ENCODE assay signal across 17 cellular contexts in genomic region chr10:95509281-95509680, GRCh38. TPM values are rescaled to one million over a fixed set of nuclear protein-coding genes. Genes with fewer than 3 reads are reported as not detected.
DNase-seq lines count a peak whose midpoint lies in the region; ATAC-seq, FAIRE-seq and TF ChIP-seq lines count a peak whose summit lies in the region.
"Had no signal": no experiment of that assay in that cellular context is flagged by ENCODE, and none has a peak within 500 bp of the region (broad histone marks: within the 10 kb centered on the region; RNA-seq: fewer than 3 reads in every experiment).

No MANE protein-coding gene starts in this region.

- H3K9ac ChIP-seq in astrocyte (ENCODE audit: low read length) (peak overlapping the region; percentile 29), HepG2 (ENCODE audit: insufficient read depth, low read depth, low read length) (0 out of 2 replicates have a peak overlapping the region, but pooled peaks have one; percentile 14), rectal smooth muscle tissue (ENCODE audit: low read length) (no peak overlapping the region)
- H3K9ac ChIP-seq: parathyroid adenoma had no signal

- H3K27ac ChIP-seq in astrocyte (ENCODE audit: low read depth, low read length) (peak overlapping the region; percentile 68), HepG2 (ENCODE audit: extremely low read length, insufficient read depth, low read length) (peak overlapping the region; percentile 19), rectal smooth muscle tissue (ENCODE audit: low read depth, low read length) (peak overlapping the region; percentile 90)

- in situ Hi-C loops in HepG2 (cut with HindIII; ENCODE audit: extremely low pct_ligation_motif_present, low pct_unique_long_range_greater_than_20kb), result no loop called here

- H3K9me3 Mint-ChIP-seq in astrocyte (ENCODE audit: unreplicated experiment), result no peaks in the 10 kb centered on the region
- H3K9me3 Mint-ChIP-seq in stimulated activated memory B cell treated with anti-CD40 and anti-IgM and Interleukin-4, amounts not matched to agents 10 μg/mL and 1 μg/mL and 100 μg/mL, for 72 hours, result no peaks in the 10 kb centered on the region
- no peaks in the 10 kb centered on the region for H3K9me3 Mint-ChIP-seq in naive thymus-derived CD8-positive, alpha-beta T cell
- no peaks in the 10 kb centered on the region for H3K9me3 Mint-ChIP-seq in stimulated activated naive B cell treated with anti-CD40 and anti-IgM and Interleukin-4, amounts not matched to agents 10 μg/mL and 1 μg/mL and 100 μg/mL, for 72 hours
- H3K9me3 Mint-ChIP-seq: activated naive CD4-positive, alpha-beta T cell treated with anti-CD3 and anti-CD28 coated beads, Interleukin-2, amount 50 U/mL, for 72 hours had no signal

- H4K20me1 ChIP-seq in astrocyte (ENCODE audit: insufficient read depth, low read length), result no peaks in the 10 kb centered on the region
- H4K20me1 ChIP-seq in HepG2 (ENCODE audit: insufficient read depth, low read length), result no peaks in the 10 kb centered on the region

- H3K4me2 ChIP-seq in astrocyte (ENCODE audit: low read length) (peak overlapping the region; percentile 67), HepG2 (ENCODE audit: low read depth, low read length) (peak overlapping the region; percentile 36)

- no peaks in the 10 kb centered on the region for H3K27me3 Mint-ChIP-seq in astrocyte (ENCODE audit: low read depth, unreplicated experiment)
- peaks cover 11% of the 10 kb centered on the region for H3K27me3 Mint-ChIP-seq in stimulated activated memory B cell treated with anti-CD40 and anti-IgM and Interleukin-4, amounts not matched to agents 10 μg/mL and 1 μg/mL and 100 μg/mL, for 72 hours
- peaks cover 4 to 27% (median 7%) of the 10 kb centered on the region in 5 donors for H3K27me3 Mint-ChIP-seq in naive thymus-derived CD8-positive, alpha-beta T cell
- H3K27me3 Mint-ChIP-seq in stimulated activated naive B cell treated with anti-CD40 and anti-IgM and Interleukin-4, amounts not matched to agents 10 μg/mL and 1 μg/mL and 100 μg/mL, for 72 hours, result peaks cover 5 to 14% of the 10 kb centered on the region in 2 donors

- H3K4me1 Mint-ChIP-seq in astrocyte (ENCODE audit: low read depth, unreplicated experiment), result peaks cover 21% of the 10 kb centered on the region
- H3K4me1 Mint-ChIP-seq in stimulated activated memory B cell treated with anti-CD40 and anti-IgM and Interleukin-4, amounts not matched to agents 10 μg/mL and 1 μg/mL and 100 μg/mL, for 72 hours, result peaks cover 4% of the 10 kb centered on the region
- no peaks in the 10 kb centered on the region for H3K4me1 Mint-ChIP-seq in naive thymus-derived CD8-positive, alpha-beta T cell
- peaks cover 0 to 3% of the 10 kb centered on the region in 2 donors for H3K4me1 Mint-ChIP-seq in stimulated activated naive B cell treated with anti-CD40 and anti-IgM and Interleukin-4, amounts not matched to agents 10 μg/mL and 1 μg/mL and 100 μg/mL, for 72 hours

- no peak for TF ChIP-seq POLR2A in HepG2 (IDR thresholded peaks at IDR 0.05; ENCODE audit: insufficient read depth in 1 of 2, low read depth in 2 of 2, low read length in 2 of 2)

- TF ChIP-seq EP300 in HepG2 (IDR thresholded peaks at IDR 0.05; ENCODE audit: low read depth in 2 of 2, low read length in 2 of 2) (no peak), HepG2 (CRISPR knock-in tag; IDR thresholded peaks at IDR 0.05; ENCODE audit: borderline replicate concordance) (no peak)

- FAIRE-seq in astrocyte (lab: Jason Lieb, UNC) (no peak), HepG2 (lab: Jason Lieb, UNC) (no peak)
- FAIRE-seq: H1 had no signal

- POLR2A ChIA-PET in HepG2 (lab: Yijun Ruan, JAX), result no interaction called here
- POLR2A ChIA-PET in naive thymus-derived CD8-positive, alpha-beta T cell (lab: Charles Lee), result no interaction called here

- H2AFZ ChIP-seq in astrocyte (ENCODE audit: low read depth, low read length) (peak overlapping the region; percentile 44), HepG2 (ENCODE audit: low read length) (no peak overlapping the region)
- H2AFZ ChIP-seq: parathyroid adenoma had no signal

- 88% methylated on average over 1 of the region's 1 CpG for WGBS in HepG2 (ENCODE audit: low lambda C conversion rate)

- no peak overlapping the region for H3K4me3 Mint-ChIP-seq in astrocyte (ENCODE audit: unreplicated experiment)
- H3K4me3 Mint-ChIP-seq in stimulated activated memory B cell treated with anti-CD40 and anti-IgM and Interleukin-4, amounts not matched to agents 10 μg/mL and 1 μg/mL and 100 μg/mL, for 72 hours, result no peak overlapping the region
- H3K4me3 Mint-ChIP-seq in naive thymus-derived CD8-positive, alpha-beta T cell, result no peak overlapping the region
- no peak overlapping the region for H3K4me3 Mint-ChIP-seq in stimulated activated naive B cell treated with anti-CD40 and anti-IgM and Interleukin-4, amounts not matched to agents 10 μg/mL and 1 μg/mL and 100 μg/mL, for 72 hours

- H3K4me3 ChIP-seq in astrocyte (ENCODE audit: insufficient read depth, low read depth, low read length), result no peak overlapping the region
- H3K4me3 ChIP-seq in HepG2 (replicated peaks in 1 of 3; ENCODE audit: insufficient read depth in 1 of 3, low read depth in 2 of 3, low read length in 3 of 3), result no peak overlapping the region
- H3K4me3 ChIP-seq in rectal smooth muscle tissue (ENCODE audit: low read length), result no peak overlapping the region

- no peak for TF ChIP-seq RAD21 in HepG2 (CRISPR knock-in tag; IDR thresholded peaks at IDR 0.05)

- H3K27me3 ChIP-seq in astrocyte (ENCODE audit: insufficient read depth, low read length) (no peaks in the 10 kb centered on the region), HepG2 (ENCODE audit: control insufficient read depth in 1 of 2, insufficient read depth in 2 of 2, low read length in 2 of 2) (no peaks in the 10 kb centered on the region), rectal smooth muscle tissue (ENCODE audit: control insufficient read depth, insufficient read depth, low read length) (no peaks in the 10 kb centered on the region)

- no peaks in the 10 kb centered on the region for H3K36me3 ChIP-seq in astrocyte (ENCODE audit: insufficient read depth, low read length)
- H3K36me3 ChIP-seq in HepG2 (replicated peaks in 1 of 2; ENCODE audit: control insufficient read depth in 1 of 2, insufficient read depth in 2 of 2, low read length in 2 of 2), result no peaks in the 10 kb centered on the region
- no peaks in the 10 kb centered on the region for H3K36me3 ChIP-seq in rectal smooth muscle tissue (ENCODE audit: control insufficient read depth, insufficient read depth, low read length)

- intact Hi-C loops in HepG2 (cut with micrococcal nuclease; ENCODE audit: unreplicated experiment), result no loop called here

- CTCF ChIA-PET in HepG2 (lab: Yijun Ruan, JAX; ENCODE audit: low intra/inter-chr PET ratio, low total read pairs), result no interaction called here

- no peak overlapping the region for H3K27ac Mint-ChIP-seq in astrocyte (ENCODE audit: unreplicated experiment)
- H3K27ac Mint-ChIP-seq in stimulated activated memory B cell treated with anti-CD40 and anti-IgM and Interleukin-4, amounts not matched to agents 10 μg/mL and 1 μg/mL and 100 μg/mL, for 72 hours, result no peak overlapping the region
- no peak overlapping the region for H3K27ac Mint-ChIP-seq in naive thymus-derived CD8-positive, alpha-beta T cell
- no peak overlapping the region for H3K27ac Mint-ChIP-seq in stimulated activated naive B cell treated with anti-CD40 and anti-IgM and Interleukin-4, amounts not matched to agents 10 μg/mL and 1 μg/mL and 100 μg/mL, for 72 hours
- H3K27ac Mint-ChIP-seq: activated naive CD4-positive, alpha-beta T cell treated with anti-CD3 and anti-CD28 coated beads, Interleukin-2, amount 50 U/mL, for 72 hours had no signal

- DNase-seq in AG20443 (ENCODE audit: low spot score) (peak; percentile 45), astrocyte (ENCODE audit: low read depth) (peak; percentile 38), HepG2 (ENCODE audit: low spot score) (no peak)
- no peak for DNase-seq in activated CD4-positive, CD25-positive, alpha-beta regulatory T cell (lab: John Stamatoyannopoulos, UW)
- no peak for DNase-seq in naive thymus-derived CD8-positive, alpha-beta T cell
- DNase-seq in stimulated activated naive B cell treated with anti-CD40 and anti-IgM and Interleukin-4, amounts not matched to agents 10 μg/mL and 1 μg/mL and 100 μg/mL, for 72 hours, result no peak
- DNase-seq: ACHN; activated CD4-positive, alpha-beta T cell treated with anti-CD3 and anti-CD28 coated beads for 48 hours; activated T-cell treated with anti-CD3 and anti-CD28 coated beads for 4 hours; Calu3; NCI-H1048; T-helper 9 cell had no signal

- no peak for ATAC-seq in HepG2
- no peak for ATAC-seq in stimulated activated memory B cell treated with anti-CD40 and anti-IgM and Interleukin-4, amounts not matched to agents 10 μg/mL and 1 μg/mL and 100 μg/mL, for 72 hours
- ATAC-seq in naive thymus-derived CD8-positive, alpha-beta T cell, result no peak
- ATAC-seq in stimulated activated naive B cell treated with anti-CD40 and anti-IgM and Interleukin-4, amounts not matched to agents 10 μg/mL and 1 μg/mL and 100 μg/mL, for 72 hours (replicated peaks), result no peak
- ATAC-seq: activated naive CD4-positive, alpha-beta T cell treated with anti-CD3 and anti-CD28 coated beads, Interleukin-2, amount 50 U/mL, for 72 hours had no signal

- TF ChIP-seq CTCF in astrocyte (IDR thresholded peaks at IDR 0.05; ENCODE audit: insufficient read depth, low read depth, low read length) (no peak), HepG2 (CRISPR knock-in tag; IDR thresholded peaks at IDR 0.05) (no peak)

- no peaks in the 10 kb centered on the region for H3K9me3 ChIP-seq in astrocyte (ENCODE audit: insufficient read depth, low read depth, low read length)
- no peaks in the 10 kb centered on the region for H3K9me3 ChIP-seq in HepG2 (ENCODE audit: low read length)

- no TSS peak for BruUV-seq in HepG2 (replicated peaks; lab: Mats Ljungman, UMichigan)

- no peaks in the 10 kb centered on the region for H3K79me2 ChIP-seq in astrocyte (ENCODE audit: insufficient read depth, low read length)
- peaks cover 56% of the 10 kb centered on the region for H3K79me2 ChIP-seq in HepG2 (ENCODE audit: insufficient read depth, low read length)

- H3K4me1 ChIP-seq in astrocyte (ENCODE audit: insufficient read depth, low read length) (peaks cover 22% of the 10 kb centered on the region), HepG2 (ENCODE audit: insufficient read depth, low read length) (peaks cover 78% of the 10 kb centered on the region), rectal smooth muscle tissue (ENCODE audit: control insufficient read depth, insufficient read depth, low read length) (peaks cover 62% of the 10 kb centered on the region)

- H3K36me3 Mint-ChIP-seq in astrocyte (ENCODE audit: low read depth, unreplicated experiment), result no peaks in the 10 kb centered on the region
- no peaks in the 10 kb centered on the region for H3K36me3 Mint-ChIP-seq in stimulated activated memory B cell treated with anti-CD40 and anti-IgM and Interleukin-4, amounts not matched to agents 10 μg/mL and 1 μg/mL and 100 μg/mL, for 72 hours
- H3K36me3 Mint-ChIP-seq in naive thymus-derived CD8-positive, alpha-beta T cell, result no peaks in the 10 kb centered on the region
- no peaks in the 10 kb centered on the region for H3K36me3 Mint-ChIP-seq in stimulated activated naive B cell treated with anti-CD40 and anti-IgM and Interleukin-4, amounts not matched to agents 10 μg/mL and 1 μg/mL and 100 μg/mL, for 72 hours
- H3K36me3 Mint-ChIP-seq: activated naive CD4-positive, alpha-beta T cell treated with anti-CD3 and anti-CD28 coated beads, Interleukin-2, amount 50 U/mL, for 72 hours had no signal

RNA-seq across cellular contexts. Expression of gene SORBS1, which starts 51.9 kb away (rescaled TPM):
- total RNA-seq in astrocyte, result 5.1 and 6.0 TPM in 2 replicates
- 16.8 and 21.0 TPM in 2 replicates for total RNA-seq in HepG2 (2016; rRNA removed; fragmentation: Illumina TruSeq; extraction: Trizol)
- total RNA-seq in HepG2 (2016; cell fraction: cytosol; rRNA removed; fragmentation: Illumina TruSeq; extraction: Trizol; ENCODE audit: low read depth), result 6.9 and 8.4 TPM in 2 replicates
- 16.7 and 20.1 TPM in 2 replicates for total RNA-seq in HepG2 (2016; cell fraction: insoluble cytoplasmic fraction; rRNA removed; fragmentation: Illumina TruSeq; extraction: Trizol)
- total RNA-seq in HepG2 (2016; cell fraction: membrane; rRNA removed; fragmentation: Illumina TruSeq; extraction: Trizol), result 6.8 and 7.4 TPM in 2 replicates
- total RNA-seq in HepG2 (2016; cell fraction: nucleus; rRNA removed; fragmentation: Illumina TruSeq; extraction: Trizol), result 22.7 and 24.8 TPM in 2 replicates
- polyA plus RNA-seq in HepG2 (2011; rRNA removed), result 30.1 and 39.8 TPM in 2 replicates
- 21.6 and 22.7 TPM in 2 replicates for polyA plus RNA-seq in HepG2 (2011; cell fraction: cytosol; rRNA removed)
- polyA plus RNA-seq in HepG2 (2011; cell fraction: nucleus; rRNA removed), result 39.9 and 56.8 TPM in 2 replicates
- polyA plus RNA-seq in HepG2 (2012), result 22.1 and 55.4 TPM in 2 replicates
- 0.37 and 0.66 TPM in 2 replicates for polyA plus RNA-seq in HepG2 (2016; cell fraction: cytosol; fragmentation: Illumina TruSeq; extraction: Trizol; ENCODE audit: low read depth)
- polyA plus RNA-seq in HepG2 (2016; cell fraction: insoluble cytoplasmic fraction; fragmentation: Illumina TruSeq; extraction: Trizol; ENCODE audit: low read depth), result 18.0 and 20.6 TPM in 2 replicates
- polyA plus RNA-seq in HepG2 (2016; cell fraction: membrane; fragmentation: Illumina TruSeq; extraction: Trizol; ENCODE audit: low read depth), result 1.4 and 1.9 TPM in 2 replicates
- 24.7 and 25.1 TPM in 2 replicates for polyA plus RNA-seq in HepG2 (2016; cell fraction: nucleus; fragmentation: Illumina TruSeq; extraction: Trizol; ENCODE audit: insufficient read depth, low read depth)
- 2.7 and 66.2 TPM in 2 replicates for polyA minus RNA-seq in HepG2 (2011; rRNA and poly(A)+ RNA removed; ENCODE audit: low replicate concordance)
- 28.0 and 29.9 TPM in 2 replicates for polyA minus RNA-seq in HepG2 (2011; cell fraction: cytosol; rRNA and poly(A)+ RNA removed)
- polyA minus RNA-seq in HepG2 (2011; cell fraction: nucleus; rRNA and poly(A)+ RNA removed), result 81.3 and 96.8 TPM in 2 replicates
- total RNA-seq in naive thymus-derived CD8-positive, alpha-beta T cell, result 1 to 10 TPM in 1 of 2 experiments, under 1 TPM in 1; 0.94 to 1.7 TPM
- under 1 TPM; 0.25 to 0.49 (median 0.29) TPM for polyA plus RNA-seq in naive thymus-derived CD8-positive, alpha-beta T cell

Comparison
In these comparisons a context has a peak if more than half of its experiments do, and no peak if none do; other contexts are left out.
1. DNase-seq: peak in AG20443 (single experiment) and astrocyte (single experiment); none in HepG2 (single experiment), activated CD4-positive, CD25-positive, alpha-beta regulatory T cell (0 of 4), naive thymus-derived CD8-positive, alpha-beta T cell (0 of 10) and stimulated activated naive B cell treated with anti-CD40 and anti-IgM and Interleukin-4, amounts not matched to agents 10 μg/mL and 1 μg/mL and 100 μg/mL, for 72 hours (single experiment).
2. H3K27ac ChIP-seq: peak in every context shown above with its lines; median percentile 90 in rectal smooth muscle tissue; 68 in astrocyte; 19 in HepG2.